13 cellular contexts compared by ENCODE assay signal in the genomic region with DNA sequence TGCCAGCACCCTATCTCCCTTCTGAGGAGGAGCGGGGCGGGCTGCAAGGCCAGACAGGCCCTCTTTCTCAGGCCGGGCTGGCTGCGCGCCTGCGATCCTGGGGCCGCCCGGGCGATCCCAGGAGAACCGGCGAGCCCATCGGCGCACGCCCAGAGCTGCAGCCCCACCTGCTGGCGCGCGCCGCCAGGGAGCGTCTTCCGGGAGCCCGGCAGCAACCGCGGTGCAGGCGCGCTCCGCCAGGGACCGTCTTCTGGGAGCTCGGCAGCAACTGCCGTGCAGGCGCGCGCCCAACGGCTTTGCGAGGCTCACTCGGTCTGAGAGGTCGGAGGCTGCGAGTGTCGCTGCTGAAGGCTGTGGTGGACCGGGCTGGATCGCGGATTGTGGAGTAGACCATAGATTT. TPM values are rescaled to one million over a fixed set of nuclear protein-coding genes. Genes with fewer than 3 reads are reported as not detected.
DNase-seq lines count a peak whose midpoint lies in the region; ATAC-seq, FAIRE-seq and TF ChIP-seq lines count a peak whose summit lies in the region.
"Not testable (repeated sequence)": the region's sequence is repeated elsewhere in the genome, so short reads cannot be mapped to it uniquely, and the experiment has no call there.
"Had no signal": no experiment of that assay in that cellular context is flagged by ENCODE, and none has a peak within 500 bp of the region (broad histone marks: within the 10 kb centered on the region; RNA-seq: fewer than 3 reads in every experiment).

ANKRD20A1 (plus strand) TSS at position 61 of the 400 bp plus-strand sequence. CDS start 496 bp downstream, outside the sequence.

- not testable (repeated sequence) for H3K9ac ChIP-seq in GM12878 (ENCODE audit: control insufficient read depth, insufficient read depth, low read length); kidney (ENCODE audit: low read length in 2 of 2)

- peak; percentile 3 for DNase-seq in Ammon's horn (ENCODE audit: low spot score)
- peak; percentile 21 for DNase-seq in NCI-H460 (ENCODE audit: extremely low read depth, low read depth)
- not testable (repeated sequence) for DNase-seq in GM12878 (ENCODE audit: low read depth, low spot score)
- DNase-seq in fibroblast of mammary gland (ENCODE audit: low read depth): peak; percentile 26
- peak; percentile 68 for DNase-seq in kidney
- DNase-seq in mucosa of descending colon: peak in 1 of 3 donors; percentile 85
- DNase-seq in testis: peak; percentile 26

- POLR2A ChIA-PET in GM12878 (lab: Charles Lee): not testable (repeated sequence)

- H3K79me2 ChIP-seq in GM12878 (ENCODE audit: control insufficient read depth, insufficient read depth, low read length): not testable (repeated sequence)

- TF ChIP-seq CTCF in GM12874 (IDR thresholded peaks at IDR 0.05; ENCODE audit: insufficient read depth, low read depth, low read length): 0 out of 2 replicates have a peak, but pooled peaks have one; percentile 7
- 0 out of 6 replicates have a peak, but pooled peaks of 1 of the 3 experiments have one; percentile 4 for TF ChIP-seq CTCF in GM12878 (IDR thresholded peaks at IDR 0.05 in 2 of 3, conservative IDR thresholded peaks at IDR 0.05 in 1 of 3; ENCODE audit: control insufficient read depth in 2 of 3, extremely low read depth in 1 of 3, insufficient read depth in 1 of 3, low read depth in 3 of 3, low read length in 3 of 3)
- not testable (repeated sequence) for TF ChIP-seq CTCF in fibroblast of mammary gland (conservative IDR thresholded peaks at IDR 0.05; ENCODE audit: control insufficient read depth, insufficient read depth, low read depth, low read length); kidney (IDR thresholded peaks at IDR 0.05; ENCODE audit: borderline replicate concordance, extremely low read depth, insufficient read depth); testis (IDR thresholded peaks at IDR 0.05)
- peak; percentile 21 for TF ChIP-seq CTCF in mucosa of descending colon (IDR thresholded peaks at IDR 0.05)

- H3K36me3 ChIP-seq in GM12878 (ENCODE audit: control insufficient read depth in 2 of 2, insufficient read depth in 2 of 2, low read length in 1 of 2); kidney (ENCODE audit: control insufficient read depth in 1 of 2, insufficient read depth in 2 of 2, low read length in 2 of 2); mucosa of descending colon (ENCODE audit: low read depth); testis (ENCODE audit: low read depth, missing control alignments): not testable (repeated sequence)

- H2AFZ ChIP-seq in GM12878 (ENCODE audit: control insufficient read depth, low read depth, low read length): not testable (repeated sequence)

- H3K4me2 ChIP-seq in GM12878 (ENCODE audit: control insufficient read depth, insufficient read depth): not testable (repeated sequence)

- not testable (repeated sequence) for TF ChIP-seq EP300 in GM12878 (IDR thresholded peaks at IDR 0.05; ENCODE audit: borderline replicate concordance in 1 of 2, control insufficient read depth in 1 of 2, low read depth in 2 of 2, low read length in 2 of 2)

- CTCF ChIA-PET in GM12878 (lab: Yijun Ruan, JAX): not testable (repeated sequence)

- not testable (repeated sequence) for TF ChIP-seq POLR2A in GM12878 (IDR thresholded peaks at IDR 0.05; ENCODE audit: low read depth, low read length); testis (IDR thresholded peaks at IDR 0.05)

- FAIRE-seq in GM12878 (lab: Jason Lieb, UNC); kidney (lab: Jason Lieb, UNC): not testable (repeated sequence)

- BruUV-seq in GM12878 (replicated peaks; lab: Mats Ljungman, UMichigan): not testable (repeated sequence)

- H3K4me1 ChIP-seq in GM12878 (ENCODE audit: control insufficient read depth, insufficient read depth, low read length); kidney (ENCODE audit: control insufficient read depth in 1 of 2, insufficient read depth in 1 of 2, low read depth in 1 of 2, low read length in 2 of 2); mucosa of descending colon (ENCODE audit: low read depth); testis: not testable (repeated sequence)

- H3K4me3 ChIP-seq in GM12878; fibroblast of mammary gland (ENCODE audit: control insufficient read depth, low read depth, low read length); kidney (ENCODE audit: low read length in 2 of 2); mucosa of descending colon; testis: not testable (repeated sequence)

- in situ Hi-C loops in GM12878 (cut with MboI): not testable (repeated sequence)

- TF ChIP-seq RAD21 in GM12878 (IDR thresholded peaks at IDR 0.05; ENCODE audit: insufficient read depth, low read depth, low read length): not testable (repeated sequence)

- not testable (repeated sequence) for H4K20me1 ChIP-seq in GM12878 (ENCODE audit: control insufficient read depth, insufficient read depth)

- H3K9me3 ChIP-seq in GM12878 (replicated peaks; ENCODE audit: control insufficient read depth, insufficient read depth, low read length); kidney (ENCODE audit: control insufficient read depth in 1 of 2, low read length in 2 of 2); mucosa of descending colon; testis: not testable (repeated sequence)

- RAD21 ChIA-PET in GM12878 (lab: Charles Lee; ENCODE audit: unreplicated experiment): not testable (repeated sequence)

- H3K27ac ChIP-seq in GM12878 (ENCODE audit: control insufficient read depth, insufficient read depth); kidney (ENCODE audit: low read depth in 2 of 2, low read length in 2 of 2); testis: not testable (repeated sequence)

- SMC1A ChIA-PET in GM12878 (lab: Charles Lee; ENCODE audit: uncharacterized antibody, unreplicated experiment): not testable (repeated sequence)

- WGBS in GM12878 (ENCODE audit: insufficient coverage, insufficient replicate concordance, low lambda C conversion rate, missing lambda C conversion rate): no CpG with 5 or more reads among the region's 41 CpGs
- WGBS in testis, 2 donors: no CpG with 5 or more reads among the region's 41 CpGs

- ATAC-seq in GM12878 (peak; percentile 34; the same call in 1 of the 3 replicates), mucosa of descending colon (peak; percentile 38)

- H3K27me3 ChIP-seq in GM12878 (replicated peaks in 1 of 2; ENCODE audit: control insufficient read depth in 2 of 2, insufficient read depth in 2 of 2, low read length in 1 of 2); testis: not testable (repeated sequence)

- intact Hi-C loops in GM12878 (cut with micrococcal nuclease; ENCODE audit: unreplicated experiment); kidney (cut with DNase I); mucosa of descending colon (cut with DNase I, micrococcal nuclease); testis (cut with DNase I; ENCODE audit: low total_unique reads): not testable (repeated sequence)

RNA-seq across cellular contexts. Expression of gene ANKRD20A1, which starts in this region (rescaled TPM):
- total RNA-seq in NCI-H460 (2014; rRNA removed; shearing (Covaris generic)): 0.02 TPM in 1 of 2 replicates, not detected in the other
- polyA plus RNA-seq in NCI-H460 (2014; cell fraction: nucleus; rRNA removed): 0.07 TPM in 1 of 2 replicates, not detected in the other
- total RNA-seq in GM12878 (2013; cell fraction: nucleolus; rRNA removed): 2.1 and 6.3 TPM in 2 replicates
- 0.56 TPM in 1 of 2 replicates, not detected in the other for total RNA-seq in GM12878 (2014; rRNA removed)
- total RNA-seq in GM12878 (2014; rRNA removed; fragmentation: Illumina TruSeq; extraction: Trizol): 0.18 and 0.55 TPM in 2 replicates
- total RNA-seq in GM12878 (2021): 0.27 and 0.33 TPM in 2 replicates
- not detected for polyA plus RNA-seq in GM12878 (2011; ENCODE audit: low read depth)
- 0.77 and 1.5 TPM in 2 replicates for polyA plus RNA-seq in GM12878 (2011; rRNA removed)
- 0.22 and 0.28 TPM in 2 replicates for polyA plus RNA-seq in GM12878 (2011; cell fraction: cytosol; rRNA removed)
- 2.7 and 3.2 TPM in 2 replicates for polyA plus RNA-seq in GM12878 (2011; cell fraction: nucleus; rRNA removed)
- 0.41 and 0.45 TPM in 2 replicates for polyA plus RNA-seq in GM12878 (2012)
- polyA plus RNA-seq in GM12878 (2014; fragmentation: Illumina TruSeq; extraction: Trizol): 0.43 and 0.79 TPM in 2 replicates
- under 1 TPM in 1 of 2 experiments, not detected in 1; 0.11 TPM for polyA plus RNA-seq in GM12878 (2014; fragmentation: Nextera tagmentation; extraction: Ambion mirVana)
- 0.05 TPM in 1 of 2 replicates, not detected in the other for polyA plus RNA-seq in GM12878 (2014; rRNA removed)
- under 1 TPM; 0.23 to 0.60 TPM for polyA plus RNA-seq in GM12878 (2016; fragmentation: Nextera tagmentation; extraction: Ambion mirVana)
- polyA minus RNA-seq in GM12878 (2011; rRNA and poly(A)+ RNA removed): 2.7 and 6.2 TPM in 2 replicates
- polyA minus RNA-seq in GM12878 (2011; cell fraction: cytosol; rRNA and poly(A)+ RNA removed): 3.2 TPM in 1 of 2 replicates, not detected in the other
- 3.3 and 7.1 TPM in 2 replicates for polyA minus RNA-seq in GM12878 (2011; cell fraction: nucleus; rRNA and poly(A)+ RNA removed)
- 4.2 TPM for total RNA-seq in kidney
- polyA plus RNA-seq in kidney (ENCODE audit: insufficient read depth, low read depth, low replicate concordance): not detected
- total RNA-seq in mucosa of descending colon: 10 to 100 TPM in 2 of 3 donors, 1 to 10 TPM in 1; 8.7 to 19.5 (median 15.3) TPM
- 10 to 100 TPM; 30.2 to 56.7 TPM for total RNA-seq in testis
- 5.4 TPM for polyA plus RNA-seq in testis (ENCODE audit: insufficient read depth, low read depth, low replicate concordance)
- total RNA-seq: A172, Caco-2, LHCN-M2 had no signal
- polyA plus RNA-seq: CD4-positive, CD25-positive, alpha-beta regulatory T cell; IgD-negative memory B cell had no signal

Comparison
In these comparisons a context has a peak if more than half of its experiments do, and no peak if none do; other contexts are left out.
1. Peak in DNase-seq in NCI-H460; RNA of the gene not detected or under 1 TPM.